ENCODE assay signal across 1 cellular context in genomic region chr5:176541338-176542134, GRCh38.
TF ChIP-seq lines count a peak whose summit lies in the region.

No MANE protein-coding gene starts in this region.

TF ChIP-seq in HepG2, 621 proteins besides CTCF, POLR2A, EP300 and RAD21 (continued from another document and continues in another):
- TF ChIP-seq ZNF609 (CRISPR knock-in tag; IDR thresholded peaks at IDR 0.05; ENCODE audit: borderline replicate concordance) (no peak), ZNF572 (CRISPR knock-in tag; IDR thresholded peaks at IDR 0.05) (no peak), POLR2AphosphoS5 (IDR thresholded peaks at IDR 0.05; ENCODE audit: low read depth, low read length) (no peak), CENPT (CRISPR knock-in tag; IDR thresholded peaks at IDR 0.05; ENCODE audit: low read depth) (no peak), GATA4 (IDR thresholded peaks at IDR 0.05; ENCODE audit: borderline replicate concordance, low read depth) (no peak), ZNF263 (CRISPR knock-in tag; IDR thresholded peaks at IDR 0.05) (peak; percentile 65), PAX8 (CRISPR knock-in tag; IDR thresholded peaks at IDR 0.05; ENCODE audit: borderline replicate concordance) (no peak), RFX1 (IDR thresholded peaks at IDR 0.05) (no peak), PLSCR1 (CRISPR knock-in tag; IDR thresholded peaks at IDR 0.05; ENCODE audit: borderline replicate concordance) (no peak), TBX2 (CRISPR knock-in tag; IDR thresholded peaks at IDR 0.05; ENCODE audit: borderline replicate concordance) (0 out of 2 replicates have a peak, but pooled peaks have one; percentile 7), SCMH1 (CRISPR knock-in tag; IDR thresholded peaks at IDR 0.05; ENCODE audit: borderline replicate concordance) (no peak), ARNT (IDR thresholded peaks at IDR 0.05) (no peak), ZIK1 (CRISPR knock-in tag; IDR thresholded peaks at IDR 0.05; ENCODE audit: borderline replicate concordance, low read depth) (no peak), ZFY (CRISPR knock-in tag; IDR thresholded peaks at IDR 0.05) (peak; percentile 48; the same call in 1 of the 2 replicates), ZNF362 (CRISPR knock-in tag; IDR thresholded peaks at IDR 0.05; ENCODE audit: borderline replicate concordance) (no peak), ZBTB10 (CRISPR knock-in tag; IDR thresholded peaks at IDR 0.05; ENCODE audit: borderline replicate concordance) (0 out of 2 replicates have a peak, but pooled peaks have one; percentile 39), ATF3 (CRISPR knock-in tag; IDR thresholded peaks at IDR 0.05) (no peak), SKI (IDR thresholded peaks at IDR 0.05; ENCODE audit: partially characterized antibody) (no peak), DNMT3B (CRISPR knock-in tag; conservative IDR thresholded peaks at IDR 0.05) (no peak), ZNF556 (CRISPR knock-in tag; IDR thresholded peaks at IDR 0.05; ENCODE audit: borderline replicate concordance) (no peak), TFE3 (CRISPR knock-in tag; IDR thresholded peaks at IDR 0.05) (no peak), REXO4 (CRISPR knock-in tag; IDR thresholded peaks at IDR 0.05; ENCODE audit: borderline replicate concordance) (no peak), ZNF879 (CRISPR knock-in tag; IDR thresholded peaks at IDR 0.05) (no peak), ZMYM2 (CRISPR knock-in tag; IDR thresholded peaks at IDR 0.05) (no peak), WIZ (CRISPR knock-in tag; IDR thresholded peaks at IDR 0.05) (no peak), THRA (CRISPR knock-in tag; IDR thresholded peaks at IDR 0.05; ENCODE audit: borderline replicate concordance) (no peak), KLF11 (CRISPR knock-in tag; IDR thresholded peaks at IDR 0.05) (no peak), TCF12 (IDR thresholded peaks at IDR 0.05) (no peak), TCF12 (CRISPR knock-in tag; IDR thresholded peaks at IDR 0.05) (no peak), TCF7 (IDR thresholded peaks at IDR 0.05; ENCODE audit: low read depth) (no peak), CREB3 (CRISPR knock-in tag; IDR thresholded peaks at IDR 0.05) (no peak), MYC (CRISPR knock-in tag; IDR thresholded peaks at IDR 0.05; ENCODE audit: borderline replicate concordance) (0 out of 2 replicates have a peak, but pooled peaks have one; percentile 31), CHD2 (IDR thresholded peaks at IDR 0.05; ENCODE audit: low read depth, low read length) (no peak), ZNF7 (CRISPR knock-in tag; IDR thresholded peaks at IDR 0.05) (no peak), ZNF800 (CRISPR knock-in tag; IDR thresholded peaks at IDR 0.05) (no peak), ZNF260 (CRISPR knock-in tag; IDR thresholded peaks at IDR 0.05; ENCODE audit: borderline replicate concordance, low read depth) (no peak), ZBTB2 (CRISPR knock-in tag; IDR thresholded peaks at IDR 0.05; ENCODE audit: low read depth) (no peak), ATF7-NPFF (CRISPR knock-in tag; IDR thresholded peaks at IDR 0.05; ENCODE audit: low read depth) (no peak), TBX3 (IDR thresholded peaks at IDR 0.05; ENCODE audit: borderline replicate concordance) (no peak), TAF1 (CRISPR knock-in tag; IDR thresholded peaks at IDR 0.05) (no peak), EED (CRISPR knock-in tag; IDR thresholded peaks at IDR 0.05) (no peak), BATF2 (CRISPR knock-in tag; IDR thresholded peaks at IDR 0.05) (no peak), ZNF225 (CRISPR knock-in tag; IDR thresholded peaks at IDR 0.05) (no peak), ATF1 (CRISPR knock-in tag; IDR thresholded peaks at IDR 0.05) (no peak), JDP2 (CRISPR knock-in tag; IDR thresholded peaks at IDR 0.05; ENCODE audit: borderline replicate concordance) (no peak), ERF (CRISPR knock-in tag; IDR thresholded peaks at IDR 0.05) (no peak), NFATC3 (CRISPR knock-in tag; IDR thresholded peaks at IDR 0.05) (no peak), PHB2 (IDR thresholded peaks at IDR 0.05; ENCODE audit: partially characterized antibody) (no peak), TP53 (CRISPR knock-in tag; conservative IDR thresholded peaks at IDR 0.05) (no peak), PHF5A (CRISPR knock-in tag; IDR thresholded peaks at IDR 0.05; ENCODE audit: low read depth, unreplicated experiment) (no peak), STAG1 (CRISPR knock-in tag; IDR thresholded peaks at IDR 0.05) (no peak), FOSL1 (CRISPR knock-in tag; IDR thresholded peaks at IDR 0.05; ENCODE audit: borderline replicate concordance) (no peak)
